In genomic region chr3:28651159-28651558, GRCh38 we compare ENCODE assay signal across 21 cellular contexts.
DNase-seq lines count a peak whose midpoint lies in the region; ATAC-seq and TF ChIP-seq lines count a peak whose summit lies in the region.
"Had no signal": no experiment of that assay in that cellular context is flagged by ENCODE, and none has a peak within 500 bp of the region (broad histone marks: within the 10 kb centered on the region; RNA-seq: fewer than 3 reads in every experiment).

No MANE protein-coding gene starts in this region.

- 87% methylated on average over 3 of the region's 3 CpGs for WGBS in mammary epithelial cell (ENCODE audit: low coverage, missing lambda C conversion rate)
- WGBS in mesenchymal stem cell: 80% methylated on average over 3 of the region's 3 CpGs

- H3K27me3 Mint-ChIP-seq in MCF 10A (ENCODE audit: insufficient read depth, unreplicated experiment): no peaks in the 10 kb centered on the region

- H4K91ac ChIP-seq in mesenchymal stem cell (ENCODE audit: low read length): no peak overlapping the region

- H4K8ac ChIP-seq in mesenchymal stem cell (ENCODE audit: low read length): no peak overlapping the region

- CTCF ChIA-PET in MCF 10A (lab: Yijun Ruan, JAX) (interaction anchor here (2.1 kb wide), 1 partner anchor 17 kb away, joined by 13 read pairs; no protein-coding TSS in a partner anchor), mammary epithelial cell (lab: Charles Lee; ENCODE audit: low non-redundant PET) (no interaction called here)

- H3K9me3 Mint-ChIP-seq in MCF 10A (ENCODE audit: unreplicated experiment): no peaks in the 10 kb centered on the region

- H2BK5ac ChIP-seq in mesenchymal stem cell (ENCODE audit: low read depth, low read length, poor library complexity, severe bottlenecking): no peak overlapping the region

- no peak overlapping the region for H3K27ac ChIP-seq in mammary epithelial cell (ENCODE audit: insufficient read depth, low read depth, low read length)
- no peak overlapping the region for H3K27ac ChIP-seq in mesenchymal stem cell (ENCODE audit: low read length, poor library complexity, severe bottlenecking)
- H3K27ac ChIP-seq: A549, RWPE1, SJSA1 had no signal

- POLR2A ChIA-PET in MCF 10A (lab: Yijun Ruan, JAX): no interaction called here

- no peaks in the 10 kb centered on the region for H3K79me2 ChIP-seq in mammary epithelial cell (ENCODE audit: insufficient read depth, low read length)

- no peak overlapping the region for H3K9ac ChIP-seq in mammary epithelial cell (ENCODE audit: insufficient read depth, low read length)
- no peak overlapping the region for H3K9ac ChIP-seq in mesenchymal stem cell (ENCODE audit: low read length)

- H3K4me2 ChIP-seq in mammary epithelial cell (ENCODE audit: insufficient read depth, low read depth, low read length) (no peak overlapping the region), mesenchymal stem cell (ENCODE audit: low read length, poor library complexity, severe bottlenecking) (no peak overlapping the region)
- H3K4me2 ChIP-seq: A549 had no signal

- H3K4me1 ChIP-seq in mammary epithelial cell (ENCODE audit: insufficient read depth, low read length): no peaks in the 10 kb centered on the region
- H3K4me1 ChIP-seq in mesenchymal stem cell (ENCODE audit: control insufficient read depth, insufficient read depth, low read depth, low read length): no peaks in the 10 kb centered on the region
- H3K4me1 ChIP-seq: A549, SJSA1 had no signal

- no peaks in the 10 kb centered on the region for H3K79me1 ChIP-seq in mesenchymal stem cell (replicated peaks; ENCODE audit: low read length, poor library complexity, severe bottlenecking)

- no peaks in the 10 kb centered on the region for H3K27me3 ChIP-seq in mammary epithelial cell (ENCODE audit: insufficient read depth, low read length)
- no peaks in the 10 kb centered on the region for H3K27me3 ChIP-seq in mesenchymal stem cell (ENCODE audit: control insufficient read depth in 1 of 2, insufficient read depth in 1 of 2, low read length in 2 of 2)
- H3K27me3 ChIP-seq: MG63, SJSA1 had no signal

- in situ Hi-C loops in mammary epithelial cell (cut with MboI; ENCODE audit: low sequenced_read_pairs in 2 of 2): no loop called here

- TF ChIP-seq CTCF in MCF 10A (IDR thresholded peaks at IDR 0.05; ENCODE audit: unreplicated experiment) (no peak), mammary epithelial cell (conservative IDR thresholded peaks at IDR 0.05 in 1 of 2, IDR thresholded peaks at IDR 0.05 in 1 of 2; ENCODE audit: extremely low read depth in 1 of 2, insufficient read depth in 1 of 2, low read depth in 1 of 2, low read length in 2 of 2) (no peak), epithelial cell of proximal tubule (conservative IDR thresholded peaks at IDR 0.05; ENCODE audit: low read depth, low read length) (no peak)

- no peaks in the 10 kb centered on the region for H3K36me3 Mint-ChIP-seq in MCF 10A (ENCODE audit: insufficient read depth, unreplicated experiment)
- H3K36me3 Mint-ChIP-seq: CD14-positive monocyte had no signal

- ATAC-seq in HG03354 (IDR thresholded peaks at IDR 0.05; ENCODE audit: poor library complexity, severe bottlenecking, unreplicated experiment) (no peak), HG03175 (IDR thresholded peaks at IDR 0.05; ENCODE audit: unreplicated experiment) (no peak)
- ATAC-seq: A549, GM12878 had no signal

- H3K4me3 Mint-ChIP-seq in MCF 10A (ENCODE audit: unreplicated experiment): no peak overlapping the region
- H3K4me3 Mint-ChIP-seq: CD14-positive monocyte had no signal

- DNase-seq in MCF 10A (ENCODE audit: unreplicated experiment) (peak; percentile 8), mammary epithelial cell (no peak), epithelial cell of proximal tubule (ENCODE audit: low read depth) (peak; percentile 1), mesenchymal stem cell (peak; percentile 6), NK-92 (lab: John Stamatoyannopoulos, UW; ENCODE audit: unreplicated experiment) (no peak), NCI-H146 (lab: John Stamatoyannopoulos, UW) (no peak)
- DNase-seq: COR-L47, DMS79, KG1, MG63, NCI-H1105, NCI-H187 treated with DMSO at 0.1 percent for 48 hours, NCI-H2227 treated with DMSO at 0.1 percent for 48 hours, NCI-H524 treated with DMSO at 0.1 percent for 48 hours had no signal

- no peak overlapping the region for H3K18ac ChIP-seq in mesenchymal stem cell (ENCODE audit: low read depth in 1 of 2, low read length in 2 of 2)

- dilution Hi-C loops in mammary epithelial cell (cut with HindIII; ENCODE audit: low sequenced_read_pairs): no loop called here

- no peak overlapping the region for H2BK120ac ChIP-seq in mesenchymal stem cell (ENCODE audit: low read depth, low read length)

- intact Hi-C loops in MCF 10A (cut with micrococcal nuclease) (no loop called here), mammary epithelial cell (cut with micrococcal nuclease) (no loop called here)

- no peaks in the 10 kb centered on the region for H3K4me1 Mint-ChIP-seq in MCF 10A (ENCODE audit: insufficient read depth, unreplicated experiment)
- H3K4me1 Mint-ChIP-seq: CD14-positive monocyte had no signal

- no peak overlapping the region for H2BK15ac ChIP-seq in mesenchymal stem cell (ENCODE audit: low read depth, poor library complexity, severe bottlenecking)

- H3K4ac ChIP-seq in mesenchymal stem cell (ENCODE audit: low read depth in 1 of 2, low read length in 2 of 2): no peak overlapping the region

- H2AK5ac ChIP-seq in mesenchymal stem cell (ENCODE audit: low read length, severe bottlenecking): no peak overlapping the region

- no peak overlapping the region for H2BK12ac ChIP-seq in mesenchymal stem cell (ENCODE audit: low read length in 2 of 2)

- no peak overlapping the region for H2AFZ ChIP-seq in mammary epithelial cell (ENCODE audit: low read depth, low read length)
- H2AFZ ChIP-seq in mesenchymal stem cell (ENCODE audit: low read depth, low read length): no peak overlapping the region

- no peak overlapping the region for H3K14ac ChIP-seq in mesenchymal stem cell (ENCODE audit: low read length in 2 of 2)

- H3K27ac Mint-ChIP-seq in MCF 10A (ENCODE audit: low read depth, unreplicated experiment): no peak overlapping the region
- H3K27ac Mint-ChIP-seq: CD14-positive monocyte had no signal

- BruUV-seq in MCF 10A (replicated peaks; lab: Mats Ljungman, UMichigan) (no TSS peak), mammary epithelial cell (replicated peaks; lab: Mats Ljungman, UMichigan) (no TSS peak)

- H3K4me3 ChIP-seq in mammary epithelial cell (replicated peaks in 1 of 3; ENCODE audit: insufficient read depth in 1 of 3, low read depth in 2 of 3, low read length in 3 of 3): no peak overlapping the region
- H3K4me3 ChIP-seq in epithelial cell of proximal tubule (ENCODE audit: low read depth, low read length): no peak overlapping the region
- H3K4me3 ChIP-seq in mesenchymal stem cell (ENCODE audit: insufficient read depth in 1 of 2, low read depth in 1 of 2, low read length in 2 of 2): no peak overlapping the region
- H3K4me3 ChIP-seq: A549, GM12878, MG63, SJSA1 had no signal

- H3K36me3 ChIP-seq in mammary epithelial cell (ENCODE audit: insufficient read depth, low read length): no peaks in the 10 kb centered on the region
- no peaks in the 10 kb centered on the region for H3K36me3 ChIP-seq in mesenchymal stem cell (ENCODE audit: control insufficient read depth in 1 of 2, insufficient read depth in 2 of 2, low read depth in 1 of 2, low read length in 2 of 2)
- H3K36me3 ChIP-seq: MG63, SJSA1 had no signal

- H4K20me1 ChIP-seq in mammary epithelial cell (ENCODE audit: insufficient read depth, low read length): no peaks in the 10 kb centered on the region

- H3K23ac ChIP-seq in mesenchymal stem cell (ENCODE audit: low read length in 2 of 2): no peak overlapping the region

- no peaks in the 10 kb centered on the region for H3K9me3 ChIP-seq in mammary epithelial cell (replicated peaks; ENCODE audit: insufficient read depth, low read length)
- H3K9me3 ChIP-seq in mesenchymal stem cell (ENCODE audit: control insufficient read depth, low read length): no peaks in the 10 kb centered on the region
- H3K9me3 ChIP-seq: A549, MG63, SJSA1 had no signal

Comparison
In these comparisons a context has a peak if more than half of its experiments do, and no peak if none do; other contexts are left out.
1. DNase-seq: peak in MCF 10A (single experiment), epithelial cell of proximal tubule (single experiment) and mesenchymal stem cell (single experiment); none in mammary epithelial cell (single experiment), NK-92 (single experiment) and NCI-H146 (single experiment).